29 cellular contexts compared by ENCODE assay signal in the genomic region with DNA sequence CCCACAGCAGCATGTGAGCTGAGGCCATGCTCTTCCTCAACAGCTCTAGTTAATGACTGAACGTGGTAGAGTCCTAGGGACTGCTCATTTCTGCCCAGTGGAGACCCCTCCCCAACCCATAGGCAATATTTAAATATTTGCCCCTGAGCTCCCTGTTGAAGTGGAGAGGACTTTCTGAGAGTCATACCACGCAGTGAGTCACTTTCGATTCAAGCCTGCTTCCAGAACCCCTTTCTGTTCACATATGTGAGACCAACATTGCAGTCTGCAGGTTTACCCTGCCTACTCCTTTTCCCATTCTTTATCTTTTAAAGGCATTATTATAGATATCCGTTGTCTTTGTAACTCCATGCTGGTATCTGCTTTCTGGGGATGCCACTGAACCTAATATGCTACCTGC.
"Had no signal": no experiment of that assay in that cellular context is flagged by ENCODE, and none has a peak within 500 bp of the region (broad histone marks: within the 10 kb centered on the region; RNA-seq: fewer than 3 reads in every experiment).

No MANE protein-coding gene starts in this region.

- H3K27me3 ChIP-seq: ascending aorta, cardiac muscle cell had no signal

- H3K4me3 ChIP-seq: ascending aorta, cardiac muscle cell had no signal

- H3K36me3 ChIP-seq: ascending aorta, cardiac muscle cell had no signal

- DNase-seq: activated B cell treated with CpG ODN at 0.5 μM for 24 hours; activated CD4-positive, alpha-beta memory T cell treated with anti-CD3 and anti-CD28 coated beads for 36 hours; activated CD4-positive, alpha-beta T cell treated with anti-CD3 and anti-CD28 coated beads for 4 hours; activated CD4-positive, alpha-beta T cell treated with anti-CD3 and anti-CD28 coated beads, Interleukin-2, amount 10 ng/mL, durations not matched to agents 24 days and 14 days; activated CD4-positive, alpha-beta T cell treated with anti-CD3 and anti-CD28 coated beads, Interleukin-2, amount 50 U/mL, for 1 hour; activated CD4-positive, alpha-beta T cell treated with anti-CD3 and anti-CD28 coated beads, Interleukin-2, amount 50 U/mL, for 4 hours; activated CD4-positive, CD25-positive, alpha-beta regulatory T cell treated with anti-CD3 and anti-CD28 coated beads, Interleukin-2, amount 50 U/mL, for 72 hours; activated CD8-positive, alpha-beta memory T cell treated with anti-CD3 and anti-CD28 coated beads for 24 hours; activated CD8-positive, alpha-beta memory T cell treated with anti-CD3 and anti-CD28 coated beads, Interleukin-2, amount 10 ng/mL, durations not matched to agents 7 days and 5 days; activated CD8-positive, alpha-beta memory T cell treated with anti-CD3 and anti-CD28 coated beads, Interleukin-2, amount 50 U/mL, for 48 hours; activated CD8-positive, alpha-beta T cell treated with anti-CD3 and anti-CD28 coated beads, Interleukin-2, amount 10 ng/mL, durations not matched to agents 7 days and 5 days; activated effector memory CD4-positive, alpha-beta T cell treated with Interleukin-2 at 50 U/mL for 16 hours; activated gamma-delta T cell; activated naive CD4-positive, alpha-beta T cell treated with anti-CD3 and anti-CD28 coated beads, Interleukin-2, amount 10 ng/mL, durations not matched to agents 7 days and 5 days; activated naive CD4-positive, alpha-beta T cell treated with Interleukin-2 at 50 U/mL for 16 hours; activated naive CD8-positive, alpha-beta T cell treated with anti-CD3 and anti-CD28 coated beads, Interleukin-2, amount 10 ng/mL, durations not matched to agents 7 days and 5 days; activated naive CD8-positive, alpha-beta T cell treated with anti-CD3 and anti-CD28 coated beads, Interleukin-2, amount 50 U/mL, for 24 hours; activated T-cell treated with anti-CD3 and anti-CD28 coated beads, Interleukin-2, amount 50 U/mL, for 24 hours; activated T-cell treated with anti-CD3 and anti-CD28 coated beads, Interleukin-2, amount 50 U/mL, for 48 hours; amygdala; anterior cingulate cortex; caudate nucleus; cerebellar nuclear complex; T-helper 1 cell; T-helper 2 cell; T-helper 9 cell had no signal

- H3K27ac ChIP-seq: ascending aorta, cardiac muscle cell, VCaP had no signal

- H3K9me3 ChIP-seq: ascending aorta had no signal

- H3K4me1 ChIP-seq: ascending aorta had no signal
